ENCODE assay signal across 26 cellular contexts in genomic region chr18:54100920-54101319, GRCh38.
DNase-seq lines count a peak whose midpoint lies in the region; ATAC-seq and TF ChIP-seq lines count a peak whose summit lies in the region.
"Had no signal": no experiment of that assay in that cellular context is flagged by ENCODE, and none has a peak within 500 bp of the region (broad histone marks: within the 10 kb centered on the region; RNA-seq: fewer than 3 reads in every experiment).

No MANE protein-coding gene starts in this region.

- no peak overlapping the region for H2AFZ ChIP-seq in mammary epithelial cell (ENCODE audit: low read depth, low read length)

- no peaks in the 10 kb centered on the region for H3K9me3 ChIP-seq in mammary epithelial cell (replicated peaks; ENCODE audit: insufficient read depth, low read length)
- H3K9me3 ChIP-seq: ascending aorta, suprapubic skin had no signal

- no peaks in the 10 kb centered on the region for H3K79me2 ChIP-seq in mammary epithelial cell (ENCODE audit: insufficient read depth, low read length)

- H3K36me3 Mint-ChIP-seq in type B pancreatic cell: no peaks in the 10 kb centered on the region
- H3K36me3 Mint-ChIP-seq: activated naive CD4-positive, alpha-beta T cell treated with anti-CD3 and anti-CD28 coated beads, Interleukin-2, amount 50 U/mL, for 72 hours; natural killer cell had no signal

- H3K36me3 ChIP-seq in mammary epithelial cell (ENCODE audit: insufficient read depth, low read length): no peaks in the 10 kb centered on the region
- H3K36me3 ChIP-seq: ascending aorta, suprapubic skin had no signal

- TF ChIP-seq CTCF in mammary epithelial cell (conservative IDR thresholded peaks at IDR 0.05 in 1 of 2, IDR thresholded peaks at IDR 0.05 in 1 of 2; ENCODE audit: extremely low read depth in 1 of 2, insufficient read depth in 1 of 2, low read depth in 1 of 2, low read length in 2 of 2): no peak
- TF ChIP-seq CTCF in type B pancreatic cell (conservative IDR thresholded peaks at IDR 0.05): no peak

- ATAC-seq in HG03280 (IDR thresholded peaks at IDR 0.05; ENCODE audit: unreplicated experiment): no peak
- ATAC-seq: activated CD8-positive, alpha-beta T cell treated with anti-CD3 and anti-CD28 coated beads for 36 hours; activated naive CD4-positive, alpha-beta T cell treated with anti-CD3 and anti-CD28 coated beads, Interleukin-2, amount 50 U/mL, for 72 hours; natural killer cell; stimulated activated naive B cell treated with anti-CD40 and anti-IgM and Interleukin-4, amounts not matched to agents 10 μg/mL and 1 μg/mL and 100 μg/mL, for 72 hours had no signal

- H3K4me1 Mint-ChIP-seq in type B pancreatic cell (ENCODE audit: unreplicated experiment): no peaks in the 10 kb centered on the region
- H3K4me1 Mint-ChIP-seq: central memory CD8-positive, alpha-beta T cell; stimulated activated naive B cell treated with anti-CD40 and anti-IgM and Interleukin-4, amounts not matched to agents 10 μg/mL and 1 μg/mL and 100 μg/mL, for 72 hours had no signal

- 76% methylated on average over 3 of the region's 3 CpGs for WGBS in mammary epithelial cell (ENCODE audit: low coverage, missing lambda C conversion rate)

- intact Hi-C loops in mammary epithelial cell (cut with micrococcal nuclease): no loop called here

- no peak overlapping the region for H3K27ac ChIP-seq in mammary epithelial cell (ENCODE audit: insufficient read depth, low read depth, low read length)
- H3K27ac ChIP-seq: 22Rv1, ascending aorta, suprapubic skin had no signal

- H3K27me3 ChIP-seq in mammary epithelial cell (ENCODE audit: insufficient read depth, low read length): no peaks in the 10 kb centered on the region
- H3K27me3 ChIP-seq: ascending aorta, suprapubic skin had no signal

- no peak overlapping the region for H3K4me3 ChIP-seq in mammary epithelial cell (replicated peaks in 1 of 3; ENCODE audit: insufficient read depth in 1 of 3, low read depth in 2 of 3, low read length in 3 of 3)
- H3K4me3 ChIP-seq: ascending aorta, suprapubic skin had no signal

- H3K4me2 ChIP-seq in mammary epithelial cell (ENCODE audit: insufficient read depth, low read depth, low read length): no peak overlapping the region

- in situ Hi-C loops in mammary epithelial cell (cut with MboI; ENCODE audit: low sequenced_read_pairs in 2 of 2): loop anchor here in 1 of 2 donors (25.0 kb wide), 1 partner anchor 164 kb away; no protein-coding TSS in a partner anchor

- no peak overlapping the region for H3K27ac Mint-ChIP-seq in type B pancreatic cell
- H3K27ac Mint-ChIP-seq: activated CD8-positive, alpha-beta T cell treated with anti-CD3 and anti-CD28 coated beads for 36 hours; activated naive CD4-positive, alpha-beta T cell treated with anti-CD3 and anti-CD28 coated beads, Interleukin-2, amount 50 U/mL, for 72 hours; activated T-helper 2 cell treated with anti-CD3 and anti-CD28 coated beads, Interferon-gamma antibody, Interleukin-2, Interleukin-4, amounts not matched to agents 10 μg/mL and 5 μg/mL and 100 μg/mL, durations not matched to agents 14 hours and 24 hours and 36 hours; CD4-positive, alpha-beta T cell; natural killer cell; stimulated activated naive B cell treated with anti-CD40 and anti-IgM and Interleukin-4, amounts not matched to agents 10 μg/mL and 1 μg/mL and 100 μg/mL, for 72 hours had no signal

- CTCF ChIA-PET in mammary epithelial cell (lab: Charles Lee; ENCODE audit: low non-redundant PET): no interaction called here

- BruUV-seq in mammary epithelial cell (replicated peaks; lab: Mats Ljungman, UMichigan): no TSS peak

- H3K27me3 Mint-ChIP-seq in type B pancreatic cell: no peaks in the 10 kb centered on the region

- dilution Hi-C loops in mammary epithelial cell (cut with HindIII; ENCODE audit: low sequenced_read_pairs): no loop called here

- H3K4me3 Mint-ChIP-seq in type B pancreatic cell: no peak overlapping the region
- H3K4me3 Mint-ChIP-seq: activated CD8-positive, alpha-beta T cell treated with anti-CD3 and anti-CD28 coated beads for 36 hours; CD4-positive, alpha-beta T cell; central memory CD8-positive, alpha-beta T cell; natural killer cell; stimulated activated naive B cell treated with anti-CD40 and anti-IgM and Interleukin-4, amounts not matched to agents 10 μg/mL and 1 μg/mL and 100 μg/mL, for 72 hours had no signal

- H3K9ac ChIP-seq in mammary epithelial cell (ENCODE audit: insufficient read depth, low read length): no peak overlapping the region

- peaks cover 5% of the 10 kb centered on the region for H3K4me1 ChIP-seq in mammary epithelial cell (ENCODE audit: insufficient read depth, low read length)
- H3K4me1 ChIP-seq: ascending aorta, suprapubic skin had no signal

- H4K20me1 ChIP-seq in mammary epithelial cell (ENCODE audit: insufficient read depth, low read length): no peaks in the 10 kb centered on the region

- peak; percentile 30 for DNase-seq in DMS53 (lab: John Stamatoyannopoulos, UW)
- DNase-seq in DMS53 treated with DMSO at 0.1 percent for 48 hours (lab: John Stamatoyannopoulos, UW; ENCODE audit: unreplicated experiment): no peak
- DNase-seq in NCI-H1694 treated with DMSO at 0.1 percent for 48 hours (lab: John Stamatoyannopoulos, UW): peak; percentile 40
- peak; percentile 72 for DNase-seq in mammary epithelial cell
- peak; percentile 26 for DNase-seq in middle frontal gyrus (ENCODE audit: extremely low spot score, low spot score)
- DNase-seq in type B pancreatic cell (ENCODE audit: extremely low spot score, unreplicated experiment): no peak
- DNase-seq in SIG-M5 treated with dmso at 0.1 percent for 504 hours (lab: John Stamatoyannopoulos, UW; ENCODE audit: unreplicated experiment): no peak
- DNase-seq: activated CD4-positive, alpha-beta T cell treated with anti-CD3 and anti-CD28 coated beads for 1 hour; activated CD8-positive, alpha-beta T cell treated with anti-CD3 and anti-CD28 coated beads for 36 hours; CD4-positive, alpha-beta T cell; dermis blood vessel endothelial cell; MM.1S; natural killer cell; NCI-H1417 treated with DMSO at 0.1 percent for 48 hours; NCI-H2107; NCI-H526 treated with DMSO at 0.1 percent for 48 hours; occipital lobe; stimulated activated naive B cell treated with anti-CD40 and anti-IgM and Interleukin-4, amounts not matched to agents 10 μg/mL and 1 μg/mL and 100 μg/mL, for 72 hours; T-helper 2 cell had no signal

- no peaks in the 10 kb centered on the region for H3K9me3 Mint-ChIP-seq in type B pancreatic cell

Comparison
In these comparisons a context has a peak if more than half of its experiments do, and no peak if none do; other contexts are left out.
1. DNase-seq: peak in DMS53 (single experiment), NCI-H1694 treated with DMSO at 0.1 percent for 48 hours (single experiment), mammary epithelial cell (single experiment) and middle frontal gyrus (single experiment); none in DMS53 treated with DMSO at 0.1 percent for 48 hours (single experiment), type B pancreatic cell (single experiment) and SIG-M5 treated with dmso at 0.1 percent for 504 hours (single experiment).